8 cellular contexts compared by ENCODE assay signal in genomic region chr14:105064721-105065143, GRCh38. TPM values are rescaled to one million over a fixed set of nuclear protein-coding genes. Genes with fewer than 3 reads are reported as not detected.
A peak's percentile ranks its signal among the peaks of the same experiment; 100 is the strongest.
DNase-seq lines count a peak whose midpoint lies in the region; ATAC-seq and TF ChIP-seq lines count a peak whose summit lies in the region.

No MANE protein-coding gene starts in this region.

- H3K27ac Mint-ChIP-seq in activated naive CD4-positive, alpha-beta T cell treated with anti-CD3 and anti-CD28 coated beads, Interleukin-2, amount 10 ng/mL, durations not matched to agents 7 days and 5 days, result peak overlapping the region; percentile 96

- DNase-seq in stimulated activated naive CD4-positive, alpha-beta T cell treated with Interleukin-2 at 50 U/mL for 16 hours (lab: John Stamatoyannopoulos, UW), result peak; percentile 26
- no peak for DNase-seq in stimulated activated naive CD4-positive, alpha-beta T cell (lab: John Stamatoyannopoulos, UW)
- peak; percentile 63 for DNase-seq in activated naive CD4-positive, alpha-beta T cell treated with anti-CD3 and anti-CD28 coated beads, Interleukin-2, amount 10 ng/mL, durations not matched to agents 7 days and 5 days
- peak; percentile 50 to 68 (median 60) for DNase-seq in right lobe of liver
- no peak for DNase-seq in Karpas-422
- no peak for DNase-seq in T1000 (lab: John Stamatoyannopoulos, UW)
- no peak for DNase-seq in NCI-H1436 (lab: John Stamatoyannopoulos, UW)
- no peak for DNase-seq in D341Med (ENCODE audit: low spot score)

- intact Hi-C loops in right lobe of liver (cut with DNase I), result no loop called here

- no peak for TF ChIP-seq CTCF in right lobe of liver (IDR thresholded peaks at IDR 0.05)

- H3K27ac ChIP-seq in right lobe of liver (peak overlapping the region; percentile 36 to 43 (median 40)), Karpas-422 (ENCODE audit: low read length) (no peak overlapping the region)

- no peaks in the 10 kb centered on the region for H3K79me2 ChIP-seq in Karpas-422 (ENCODE audit: low read length)

- no peak overlapping the region for H3K4me2 ChIP-seq in Karpas-422 (ENCODE audit: low read depth, low read length, poor library complexity, severe bottlenecking)

- no peak overlapping the region for H3K9ac ChIP-seq in Karpas-422 (ENCODE audit: low read length)

- H3K9me3 ChIP-seq in right lobe of liver (no peaks in the 10 kb centered on the region), Karpas-422 (ENCODE audit: low read length) (no peaks in the 10 kb centered on the region)

- ATAC-seq in right lobe of liver, result peak; percentile 23 to 34 (median 26)

- H3K4me3 Mint-ChIP-seq in activated naive CD4-positive, alpha-beta T cell treated with anti-CD3 and anti-CD28 coated beads, Interleukin-2, amount 10 ng/mL, durations not matched to agents 7 days and 5 days, result peak overlapping the region; percentile 83

- H4K20me1 ChIP-seq in Karpas-422 (ENCODE audit: insufficient read depth, low read depth, low read length), result no peaks in the 10 kb centered on the region

- H3K36me3 ChIP-seq in right lobe of liver (no peaks in the 10 kb centered on the region), Karpas-422 (ENCODE audit: insufficient read depth, low read length) (no peaks in the 10 kb centered on the region)

- no peak for TF ChIP-seq POLR2A in right lobe of liver (IDR thresholded peaks at IDR 0.05)

- H3K27me3 ChIP-seq in right lobe of liver (no peaks in the 10 kb centered on the region), Karpas-422 (ENCODE audit: low read length) (no peaks in the 10 kb centered on the region)

- peaks cover 91% of the 10 kb centered on the region for H3K4me1 Mint-ChIP-seq in activated naive CD4-positive, alpha-beta T cell treated with anti-CD3 and anti-CD28 coated beads, Interleukin-2, amount 10 ng/mL, durations not matched to agents 7 days and 5 days

- no peak overlapping the region for H3K4me3 ChIP-seq in right lobe of liver
- H3K4me3 ChIP-seq in Karpas-422 (ENCODE audit: low read length), result no peak overlapping the region

- no peaks in the 10 kb centered on the region for H3K27me3 Mint-ChIP-seq in activated naive CD4-positive, alpha-beta T cell treated with anti-CD3 and anti-CD28 coated beads, Interleukin-2, amount 10 ng/mL, durations not matched to agents 7 days and 5 days

- WGBS in right lobe of liver (ENCODE audit: insufficient coverage, low coverage, low lambda C conversion rate, missing lambda C conversion rate), result 18% methylated on average over 4 of the region's 12 CpGs

- no peaks in the 10 kb centered on the region for H3K9me3 Mint-ChIP-seq in activated naive CD4-positive, alpha-beta T cell treated with anti-CD3 and anti-CD28 coated beads, Interleukin-2, amount 10 ng/mL, durations not matched to agents 7 days and 5 days

- CTCF ChIA-PET in activated naive CD4-positive, alpha-beta T cell treated with anti-CD3 and anti-CD28 coated beads, Interleukin-2, amount 10 ng/mL, durations not matched to agents 7 days and 5 days (lab: Charles Lee), result interaction anchor here (1.1 to 10.1 kb wide), 3 partner anchors 11 to 23 kb away, joined by 3 to 111 read pairs (median 5); no protein-coding TSS in a partner anchor

- H2AFZ ChIP-seq in Karpas-422 (ENCODE audit: low read length), result no peak overlapping the region

- H3K9me2 ChIP-seq in Karpas-422 (replicated peaks; ENCODE audit: insufficient read depth, low read length), result no peaks in the 10 kb centered on the region

- peaks cover 25% of the 10 kb centered on the region for H3K36me3 Mint-ChIP-seq in activated naive CD4-positive, alpha-beta T cell treated with anti-CD3 and anti-CD28 coated beads, Interleukin-2, amount 10 ng/mL, durations not matched to agents 7 days and 5 days

- H3K4me1 ChIP-seq in right lobe of liver (peaks cover 0 to 4% (median 0%) of the 10 kb centered on the region in 4 donors), Karpas-422 (ENCODE audit: low read length) (peaks cover 7% of the 10 kb centered on the region)

RNA-seq across cellular contexts. Expression of gene GPR132, which starts 0.5 kb away (rescaled TPM):
- total RNA-seq in right lobe of liver, result under 1 TPM; 0.11 to 0.84 (median 0.39) TPM
- total RNA-seq in Karpas-422 (2014; rRNA removed; shearing (Covaris generic); ENCODE audit: low replicate concordance), result not detected in 2 replicates

RNA-seq across cellular contexts. Expression of gene CDCA4, which starts 43.8 kb away (rescaled TPM):
- 1 to 10 TPM in 5 of 6 experiments, under 1 TPM in 1; 0.90 to 3.5 (median 1.7) TPM for total RNA-seq in right lobe of liver
- total RNA-seq in Karpas-422 (2014; rRNA removed; shearing (Covaris generic); ENCODE audit: low replicate concordance), result 25.2 and 33.5 TPM in 2 replicates

Comparison
In these comparisons a context has a peak if more than half of its experiments do, and no peak if none do; other contexts are left out.
1. DNase-seq: peak in stimulated activated naive CD4-positive, alpha-beta T cell treated with Interleukin-2 at 50 U/mL for 16 hours (single experiment), activated naive CD4-positive, alpha-beta T cell treated with anti-CD3 and anti-CD28 coated beads, Interleukin-2, amount 10 ng/mL, durations not matched to agents 7 days and 5 days (single experiment) and right lobe of liver (3 of 3); none in stimulated activated naive CD4-positive, alpha-beta T cell (0 of 6), Karpas-422 (single experiment), T1000 (single experiment), NCI-H1436 (single experiment) and D341Med (single experiment).